ENCODE assay signal across 10 cellular contexts in genomic region chr1:151513626-151514101, GRCh38. TPM values are rescaled to one million over a fixed set of nuclear protein-coding genes. Genes with fewer than 3 reads are reported as not detected.
DNase-seq lines count a peak whose midpoint lies in the region; ATAC-seq and TF ChIP-seq lines count a peak whose summit lies in the region.
"Had no signal": no experiment of that assay in that cellular context is flagged by ENCODE, and none has a peak within 500 bp of the region (broad histone marks: within the 10 kb centered on the region; RNA-seq: fewer than 3 reads in every experiment).

No MANE protein-coding gene starts in this region.

- BruUV-seq in HCT116 (replicated peaks; lab: Mats Ljungman, UMichigan), result no TSS peak

- no peaks in the 10 kb centered on the region for H3K9me3 Mint-ChIP-seq in progenitor cell of endocrine pancreas (ENCODE audit: low read depth)
- H3K9me3 Mint-ChIP-seq: T-cell had no signal

- H3K9me2 ChIP-seq in HCT116 (ENCODE audit: insufficient read depth), result no peaks in the 10 kb centered on the region

- RAD21 ChIA-PET in HCT116 (lab: Charles Lee; ENCODE audit: low non-redundant PET in 1 of 2, low total read pairs in 2 of 2, uncharacterized antibody in 2 of 2, unreplicated experiment in 2 of 2), result interaction anchor here in 1 of 2 experiments (0.6 kb wide), 1 partner anchor 101 kb away, joined by 3 read pairs; no protein-coding TSS in a partner anchor

- TF ChIP-seq CTCF in HCT116 (IDR thresholded peaks at IDR 0.05 in 2 of 3, conservative IDR thresholded peaks at IDR 0.05 in 1 of 3; ENCODE audit: borderline replicate concordance in 1 of 3, insufficient read depth in 1 of 3, low read depth in 2 of 3, low read length in 2 of 3) (no peak), progenitor cell of endocrine pancreas (IDR thresholded peaks at IDR 0.05; ENCODE audit: unreplicated experiment) (no peak), GM10266 (IDR thresholded peaks at IDR 0.05; ENCODE audit: control insufficient read depth, insufficient read depth, low read depth, missing control alignments) (no peak)

- ATAC-seq in HCT116 (peak; percentile 15), esophagus mucosa (peak; percentile 67)
- ATAC-seq: T-cell had no signal

- H3K27me3 ChIP-seq in HCT116 (ENCODE audit: insufficient read depth, low read length) (no peaks in the 10 kb centered on the region), NT2/D1 (ENCODE audit: insufficient read depth, insufficient read length) (no peaks in the 10 kb centered on the region)

- DNase-seq in HCT116 (ENCODE audit: low read depth, low spot score), result no peak
- no peak for DNase-seq in NT2/D1 (ENCODE audit: low read depth, low spot score)
- peak; percentile 37 for DNase-seq in progenitor cell of endocrine pancreas (ENCODE audit: low spot score, unreplicated experiment)
- no peak for DNase-seq in NCI-H1105 treated with DMSO at 0.1 percent for 48 hours (lab: John Stamatoyannopoulos, UW)
- no peak for DNase-seq in AG08396 (ENCODE audit: low spot score)
- no peak for DNase-seq in NCI-H748 treated with DMSO at 0.1 percent for 48 hours (lab: John Stamatoyannopoulos, UW)
- no peak for DNase-seq in GM10266 (ENCODE audit: extremely low spot score)
- DNase-seq: stimulated activated naive CD4-positive, alpha-beta T cell; T-cell had no signal

- peaks cover 37% of the 10 kb centered on the region for H3K79me2 ChIP-seq in HCT116 (ENCODE audit: insufficient read depth, low read length)

- H3K4me1 ChIP-seq in HCT116 (ENCODE audit: control insufficient read depth in 1 of 2, insufficient read depth in 2 of 2, low read length in 2 of 2), result peaks cover 66 to 81% of the 10 kb centered on the region in 2 experiments
- H3K4me1 ChIP-seq in NT2/D1 (ENCODE audit: insufficient read depth, insufficient read length), result peaks cover 22% of the 10 kb centered on the region

- H2AFZ ChIP-seq in HCT116 (ENCODE audit: low read depth, low read length, poor library complexity, severe bottlenecking), result no peak overlapping the region

- H3K4me1 Mint-ChIP-seq in progenitor cell of endocrine pancreas (ENCODE audit: low read depth), result peaks cover 42% of the 10 kb centered on the region

- peak overlapping the region; percentile 91 for H3K4me3 Mint-ChIP-seq in progenitor cell of endocrine pancreas (ENCODE audit: low read depth)

- CTCF ChIA-PET in HCT116 (lab: Charles Lee), result no interaction called here

- H3K27ac ChIP-seq in HCT116 (ENCODE audit: low read depth, low read length), result peak overlapping the region; percentile 84

- POLR2A ChIA-PET in HCT116 (lab: Charles Lee), result interaction anchor here (0.6 to 1.1 kb wide), 4 partner anchors 17 to 232 kb away, joined by 3 to 4 read pairs (median 3); partner anchors contain the start of gene ZNF687

- H3K9me3 ChIP-seq in HCT116 (ENCODE audit: control insufficient read depth in 1 of 2, insufficient read depth in 1 of 2, low read depth in 1 of 2, low read length in 2 of 2) (no peaks in the 10 kb centered on the region), NT2/D1 (ENCODE audit: insufficient read depth, low read length) (no peaks in the 10 kb centered on the region)

- H3K36me3 ChIP-seq in HCT116 (ENCODE audit: control insufficient read depth in 1 of 2, insufficient read depth in 2 of 2, low read length in 2 of 2), result peaks cover 0 to 3% of the 10 kb centered on the region in 2 experiments; a peak in 1 of 4 replicates
- H3K36me3 ChIP-seq in NT2/D1 (ENCODE audit: insufficient read depth, insufficient read length, low read length), result peaks cover 6% of the 10 kb centered on the region

- H3K4me3 ChIP-seq in HCT116 (replicated peaks in 1 of 2; ENCODE audit: low read depth in 1 of 2, low read length in 2 of 2), result peak overlapping the region; percentile 68 to 72
- H3K4me3 ChIP-seq in NT2/D1 (ENCODE audit: insufficient read length, low read depth), result no peak overlapping the region

- no peak for TF ChIP-seq POLR2A in HCT116 (IDR thresholded peaks at IDR 0.05; ENCODE audit: borderline replicate concordance, extremely low read depth, insufficient read depth, insufficient read length)

- no peak for TF ChIP-seq RAD21 in HCT116 (IDR thresholded peaks at IDR 0.05; ENCODE audit: low read depth)

- peaks cover 4% of the 10 kb centered on the region for H3K36me3 Mint-ChIP-seq in progenitor cell of endocrine pancreas (ENCODE audit: insufficient read depth)
- H3K36me3 Mint-ChIP-seq: T-cell had no signal

- intact Hi-C loops in HCT116 (cut with micrococcal nuclease), result loop anchor here (2.0 to 5.0 kb wide), 2 partner anchors 55 to 71 kb away; partner anchors contain the start of gene POGZ

- H3K27ac Mint-ChIP-seq in progenitor cell of endocrine pancreas, result peak overlapping the region; percentile 99
- H3K27ac Mint-ChIP-seq: T-cell had no signal

- H3K9ac ChIP-seq in HCT116 (ENCODE audit: low read length) (peak overlapping the region; percentile 75), NT2/D1 (ENCODE audit: insufficient read length, low read depth) (peak overlapping the region; percentile 4)

- no peaks in the 10 kb centered on the region for H3K27me3 Mint-ChIP-seq in progenitor cell of endocrine pancreas
- H3K27me3 Mint-ChIP-seq: T-cell had no signal

- no peaks in the 10 kb centered on the region for H4K20me1 ChIP-seq in HCT116 (ENCODE audit: insufficient read depth)

- H3K4me2 ChIP-seq in HCT116 (ENCODE audit: low read length), result peak overlapping the region; percentile 91

TF ChIP-seq in HCT116, 20 proteins besides CTCF, POLR2A, EP300 and RAD21 (continues in another document):
- TF ChIP-seq TCF7L2 (IDR thresholded peaks at IDR 0.05; ENCODE audit: borderline replicate concordance, extremely low read depth, insufficient read depth, insufficient read length) (no peak), CBX3 (IDR thresholded peaks at IDR 0.05; ENCODE audit: low read depth) (no peak), YY1 (IDR thresholded peaks at IDR 0.05; ENCODE audit: extremely low read depth, insufficient replicate concordance, low read depth, low read length) (no peak), ZNF274 (IDR thresholded peaks at IDR 0.05; ENCODE audit: low read depth, low read length) (no peak), SRF (IDR thresholded peaks at IDR 0.05; ENCODE audit: low read depth) (no peak), POLR2AphosphoS5 (IDR thresholded peaks at IDR 0.05; ENCODE audit: low read depth, low read length) (no peak; the same call in 1 of the 2 replicates), MAX (IDR thresholded peaks at IDR 0.05) (no peak), ELF1 (IDR thresholded peaks at IDR 0.05; ENCODE audit: borderline replicate concordance, low read depth) (no peak), SIN3A (IDR thresholded peaks at IDR 0.05; ENCODE audit: low read depth) (no peak), CEBPB (IDR thresholded peaks at IDR 0.05; ENCODE audit: low read depth) (no peak), EZH2phosphoT487 (IDR thresholded peaks at IDR 0.05; ENCODE audit: borderline replicate concordance) (no peak), EZH2 (IDR thresholded peaks at IDR 0.05) (no peak), ATF3 (IDR thresholded peaks at IDR 0.05) (no peak), EGR1 (IDR thresholded peaks at IDR 0.05; ENCODE audit: low read depth) (no peak), FOSL1 (IDR thresholded peaks at IDR 0.05; ENCODE audit: low read depth) (no peak)
- TF ChIP-seq, protein P1, sequence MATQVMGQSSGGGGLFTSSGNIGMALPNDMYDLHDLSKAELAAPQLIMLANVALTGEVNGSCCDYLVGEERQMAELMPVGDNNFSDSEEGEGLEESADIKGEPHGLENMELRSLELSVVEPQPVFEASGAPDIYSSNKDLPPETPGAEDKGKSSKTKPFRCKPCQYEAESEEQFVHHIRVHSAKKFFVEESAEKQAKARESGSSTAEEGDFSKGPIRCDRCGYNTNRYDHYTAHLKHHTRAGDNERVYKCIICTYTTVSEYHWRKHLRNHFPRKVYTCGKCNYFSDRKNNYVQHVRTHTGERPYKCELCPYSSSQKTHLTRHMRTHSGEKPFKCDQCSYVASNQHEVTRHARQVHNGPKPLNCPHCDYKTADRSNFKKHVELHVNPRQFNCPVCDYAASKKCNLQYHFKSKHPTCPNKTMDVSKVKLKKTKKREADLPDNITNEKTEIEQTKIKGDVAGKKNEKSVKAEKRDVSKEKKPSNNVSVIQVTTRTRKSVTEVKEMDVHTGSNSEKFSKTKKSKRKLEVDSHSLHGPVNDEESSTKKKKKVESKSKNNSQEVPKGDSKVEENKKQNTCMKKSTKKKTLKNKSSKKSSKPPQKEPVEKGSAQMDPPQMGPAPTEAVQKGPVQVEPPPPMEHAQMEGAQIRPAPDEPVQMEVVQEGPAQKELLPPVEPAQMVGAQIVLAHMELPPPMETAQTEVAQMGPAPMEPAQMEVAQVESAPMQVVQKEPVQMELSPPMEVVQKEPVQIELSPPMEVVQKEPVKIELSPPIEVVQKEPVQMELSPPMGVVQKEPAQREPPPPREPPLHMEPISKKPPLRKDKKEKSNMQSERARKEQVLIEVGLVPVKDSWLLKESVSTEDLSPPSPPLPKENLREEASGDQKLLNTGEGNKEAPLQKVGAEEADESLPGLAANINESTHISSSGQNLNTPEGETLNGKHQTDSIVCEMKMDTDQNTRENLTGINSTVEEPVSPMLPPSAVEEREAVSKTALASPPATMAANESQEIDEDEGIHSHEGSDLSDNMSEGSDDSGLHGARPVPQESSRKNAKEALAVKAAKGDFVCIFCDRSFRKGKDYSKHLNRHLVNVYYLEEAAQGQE (IDR thresholded peaks at IDR 0.05; ENCODE audit: low read depth), result no peak

RNA-seq across cellular contexts. Expression of gene CGN, which starts 2.5 kb away (rescaled TPM):
- total RNA-seq in HCT116 (2021; ENCODE audit: unreplicated experiment), result 19.7 TPM
- 15.5 and 16.8 TPM in 2 replicates for polyA plus RNA-seq in HCT116 (2012)
- 9.3 TPM for total RNA-seq in esophagus mucosa
- 127 and 128 TPM in 2 replicates for total RNA-seq in progenitor cell of endocrine pancreas

RNA-seq across cellular contexts. Expression of gene TUFT1, which starts 26.4 kb away (rescaled TPM):
- total RNA-seq in HCT116 (2021; ENCODE audit: unreplicated experiment) (12.3 TPM), esophagus mucosa (36.6 TPM), progenitor cell of endocrine pancreas (12.5 and 14.4 TPM in 2 replicates)
- 12.9 and 13.8 TPM in 2 replicates for polyA plus RNA-seq in HCT116 (2012)

RNA-seq across cellular contexts. Expression of gene POGZ, which starts 54.4 kb away (rescaled TPM):
- total RNA-seq in HCT116 (2021; ENCODE audit: unreplicated experiment) (80.6 TPM), esophagus mucosa (37.5 TPM), progenitor cell of endocrine pancreas (188 and 189 TPM in 2 replicates)
- polyA plus RNA-seq in HCT116 (2012), result 32.8 and 39.9 TPM in 2 replicates
